In the genomic region with DNA sequence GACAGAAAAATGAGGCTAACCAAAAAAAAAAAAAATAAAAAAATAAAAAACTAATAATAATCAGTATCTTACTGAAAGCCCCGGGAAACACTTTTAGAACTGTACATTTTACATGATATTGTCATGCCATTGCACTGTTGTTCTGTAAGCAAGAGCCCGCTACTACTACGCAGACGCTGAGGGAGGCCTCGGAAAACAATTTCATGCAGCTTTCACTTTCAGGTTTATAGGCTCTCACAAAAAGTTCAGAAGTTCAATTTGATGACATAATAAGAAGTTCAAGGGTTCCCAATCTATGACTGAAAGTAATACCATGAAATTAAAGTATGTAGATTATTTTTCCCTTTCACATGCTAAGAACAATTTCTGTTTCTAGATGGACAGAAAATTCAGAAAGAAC, we compare ENCODE assay signal across 14 cellular contexts.
DNase-seq lines count a peak whose midpoint lies in the region; ATAC-seq and TF ChIP-seq lines count a peak whose summit lies in the region.
"Had no signal": no experiment of that assay in that cellular context is flagged by ENCODE, and none has a peak within 500 bp of the region (broad histone marks: within the 10 kb centered on the region; RNA-seq: fewer than 3 reads in every experiment).

No MANE protein-coding gene starts in this region.

- H4K20me1 ChIP-seq in GM23338 (replicated peaks; ENCODE audit: insufficient read depth), result no peaks in the 10 kb centered on the region

- peak overlapping the region; percentile 18 for H3K4me3 Mint-ChIP-seq in activated CD4-positive, alpha-beta T cell treated with anti-CD3 and anti-CD28 coated beads for 36 hours
- no peak overlapping the region for H3K4me3 Mint-ChIP-seq in GM23338
- peak overlapping the region; percentile 22 for H3K4me3 Mint-ChIP-seq in T-helper 1 cell treated with Interleukin-12 subunit alpha and Interleukin-12 subunit beta and Interleukin-4 antibody, amounts not matched to agents 30 μg/mL and 1 μg/mL, for 36 hours
- no peak overlapping the region for H3K4me3 Mint-ChIP-seq in stimulated activated naive B cell treated with anti-CD40 and anti-IgM and Interleukin-4, amounts not matched to agents 10 μg/mL and 1 μg/mL and 100 μg/mL, for 72 hours
- H3K4me3 Mint-ChIP-seq: neural crest cell had no signal

- no peaks in the 10 kb centered on the region for H3K27me3 ChIP-seq in GM23338 (ENCODE audit: insufficient read depth)
- H3K27me3 ChIP-seq: esophagus muscularis mucosa, SJSA1 had no signal

- peaks cover 5% of the 10 kb centered on the region; the same call in 1 of the 2 replicates for H3K9me2 ChIP-seq in GM23338 (ENCODE audit: insufficient read depth)

- H3K4me1 ChIP-seq in GM23338 (ENCODE audit: insufficient read depth) (no peaks in the 10 kb centered on the region; the same call in 1 of the 2 replicates), mucosa of descending colon (ENCODE audit: low read depth) (no peaks in the 10 kb centered on the region)
- H3K4me1 ChIP-seq: SJSA1 had no signal

- no peak overlapping the region for H3K4me2 ChIP-seq in GM23338

- no peaks in the 10 kb centered on the region for H3K79me2 ChIP-seq in GM23338 (replicated peaks; ENCODE audit: insufficient read depth)

- no peaks in the 10 kb centered on the region for H3F3A ChIP-seq in GM23338 (replicated peaks; ENCODE audit: low read depth)

- ATAC-seq in activated CD4-positive, alpha-beta T cell treated with anti-CD3 and anti-CD28 coated beads for 36 hours, result peak; percentile 49
- ATAC-seq in GM23338 (no peak), mucosa of descending colon (peak; percentile 54), GM21786 (IDR thresholded peaks at IDR 0.05; ENCODE audit: unreplicated experiment) (no peak)
- no peak for ATAC-seq in stimulated activated naive B cell treated with anti-CD40 and anti-IgM and Interleukin-4, amounts not matched to agents 10 μg/mL and 1 μg/mL and 100 μg/mL, for 72 hours (replicated peaks)

- no peak overlapping the region for H3K27ac ChIP-seq in GM23338 (ENCODE audit: low read depth)
- H3K27ac ChIP-seq: esophagus muscularis mucosa, SJSA1 had no signal

- peak overlapping the region; percentile 73; the same call in 1 of the 2 replicates for H2AFZ ChIP-seq in GM23338

- CTCF ChIA-PET in activated CD4-positive, alpha-beta T cell treated with anti-CD3 and anti-CD28 coated beads for 36 hours (lab: Charles Lee), result no interaction called here

- no peaks in the 10 kb centered on the region for H3K36me3 Mint-ChIP-seq in activated CD4-positive, alpha-beta T cell treated with anti-CD3 and anti-CD28 coated beads for 36 hours (ENCODE audit: low read depth)
- H3K36me3 Mint-ChIP-seq in GM23338 (ENCODE audit: low read depth), result no peaks in the 10 kb centered on the region
- H3K36me3 Mint-ChIP-seq in T-helper 1 cell treated with Interleukin-12 subunit alpha and Interleukin-12 subunit beta and Interleukin-4 antibody, amounts not matched to agents 30 μg/mL and 1 μg/mL, for 36 hours (ENCODE audit: low read depth), result no peaks in the 10 kb centered on the region
- no peaks in the 10 kb centered on the region for H3K36me3 Mint-ChIP-seq in stimulated activated naive B cell treated with anti-CD40 and anti-IgM and Interleukin-4, amounts not matched to agents 10 μg/mL and 1 μg/mL and 100 μg/mL, for 72 hours
- H3K36me3 Mint-ChIP-seq: brain had no signal

- POLR2A ChIA-PET in activated CD4-positive, alpha-beta T cell treated with anti-CD3 and anti-CD28 coated beads for 36 hours (lab: Charles Lee), result interaction anchor here (0.8 kb wide), 1 partner anchor 1955 kb away, joined by 3 read pairs; no protein-coding TSS in a partner anchor

- no peaks in the 10 kb centered on the region for H3K9me3 ChIP-seq in mucosa of descending colon
- H3K9me3 ChIP-seq: esophagus muscularis mucosa, SJSA1 had no signal

- H3K27ac Mint-ChIP-seq in activated CD4-positive, alpha-beta T cell treated with anti-CD3 and anti-CD28 coated beads for 36 hours, result no peak overlapping the region
- H3K27ac Mint-ChIP-seq in GM23338, result no peak overlapping the region
- H3K27ac Mint-ChIP-seq in T-helper 1 cell treated with Interleukin-12 subunit alpha and Interleukin-12 subunit beta and Interleukin-4 antibody, amounts not matched to agents 30 μg/mL and 1 μg/mL, for 36 hours, result peak overlapping the region; percentile 63
- H3K27ac Mint-ChIP-seq in stimulated activated naive B cell treated with anti-CD40 and anti-IgM and Interleukin-4, amounts not matched to agents 10 μg/mL and 1 μg/mL and 100 μg/mL, for 72 hours, result no peak overlapping the region

- no peaks in the 10 kb centered on the region for H3K9me3 Mint-ChIP-seq in activated CD4-positive, alpha-beta T cell treated with anti-CD3 and anti-CD28 coated beads for 36 hours (ENCODE audit: low read depth)
- H3K9me3 Mint-ChIP-seq in GM23338, result no peaks in the 10 kb centered on the region
- no peaks in the 10 kb centered on the region for H3K9me3 Mint-ChIP-seq in T-helper 1 cell treated with Interleukin-12 subunit alpha and Interleukin-12 subunit beta and Interleukin-4 antibody, amounts not matched to agents 30 μg/mL and 1 μg/mL, for 36 hours
- H3K9me3 Mint-ChIP-seq in stimulated activated naive B cell treated with anti-CD40 and anti-IgM and Interleukin-4, amounts not matched to agents 10 μg/mL and 1 μg/mL and 100 μg/mL, for 72 hours, result peaks cover 0 to 2% of the 10 kb centered on the region in 2 donors
- H3K9me3 Mint-ChIP-seq: brain had no signal

- no peaks in the 10 kb centered on the region for H3K36me3 ChIP-seq in GM23338 (ENCODE audit: insufficient read depth)
- H3K36me3 ChIP-seq in mucosa of descending colon (ENCODE audit: low read depth), result no peaks in the 10 kb centered on the region
- H3K36me3 ChIP-seq: esophagus muscularis mucosa, SJSA1 had no signal

- intact Hi-C loops in activated CD4-positive, alpha-beta T cell treated with anti-CD3 and anti-CD28 coated beads for 36 hours (cut with DNase I, micrococcal nuclease), result no loop called here
- intact Hi-C loops in mucosa of descending colon (cut with DNase I, micrococcal nuclease), result no loop called here

- no peaks in the 10 kb centered on the region for H3K27me3 Mint-ChIP-seq in activated CD4-positive, alpha-beta T cell treated with anti-CD3 and anti-CD28 coated beads for 36 hours
- H3K27me3 Mint-ChIP-seq in GM23338 (ENCODE audit: insufficient read depth, low read depth, poor library complexity), result no peaks in the 10 kb centered on the region
- H3K27me3 Mint-ChIP-seq in T-helper 1 cell treated with Interleukin-12 subunit alpha and Interleukin-12 subunit beta and Interleukin-4 antibody, amounts not matched to agents 30 μg/mL and 1 μg/mL, for 36 hours (ENCODE audit: low read depth), result no peaks in the 10 kb centered on the region
- no peaks in the 10 kb centered on the region for H3K27me3 Mint-ChIP-seq in stimulated activated naive B cell treated with anti-CD40 and anti-IgM and Interleukin-4, amounts not matched to agents 10 μg/mL and 1 μg/mL and 100 μg/mL, for 72 hours

- TF ChIP-seq CTCF in GM23338 (conservative IDR thresholded peaks at IDR 0.05; ENCODE audit: low read depth in 2 of 2) (no peak), mucosa of descending colon (IDR thresholded peaks at IDR 0.05) (no peak)

- H3K4me1 Mint-ChIP-seq in activated CD4-positive, alpha-beta T cell treated with anti-CD3 and anti-CD28 coated beads for 36 hours, result peaks cover 8% of the 10 kb centered on the region
- peaks cover 9% of the 10 kb centered on the region; the same call in 1 of the 3 replicates for H3K4me1 Mint-ChIP-seq in GM23338
- peaks cover 11% of the 10 kb centered on the region for H3K4me1 Mint-ChIP-seq in T-helper 1 cell treated with Interleukin-12 subunit alpha and Interleukin-12 subunit beta and Interleukin-4 antibody, amounts not matched to agents 30 μg/mL and 1 μg/mL, for 36 hours (ENCODE audit: low read depth)
- no peaks in the 10 kb centered on the region for H3K4me1 Mint-ChIP-seq in stimulated activated naive B cell treated with anti-CD40 and anti-IgM and Interleukin-4, amounts not matched to agents 10 μg/mL and 1 μg/mL and 100 μg/mL, for 72 hours

- H3K4me3 ChIP-seq in GM23338 (no peak overlapping the region), mucosa of descending colon (no peak overlapping the region)
- H3K4me3 ChIP-seq: esophagus muscularis mucosa, SJSA1 had no signal

- peak; percentile 10 for DNase-seq in activated CD4-positive, alpha-beta T cell treated with anti-CD3 and anti-CD28 coated beads for 36 hours
- DNase-seq in activated CD4-positive, alpha-beta T cell treated with anti-CD3 and anti-CD28 coated beads, Interleukin-2, amount 50 U/mL, for 1 hour, result no peak
- DNase-seq in GM23338 (ENCODE audit: low spot score) (no peak), mucosa of descending colon (peak in 1 of 3 donors; percentile 5), NOMO-1 treated with dmso at 0.1 percent for 144 hours (lab: John Stamatoyannopoulos, UW; ENCODE audit: unreplicated experiment) (no peak)
- no peak for DNase-seq in stimulated activated naive B cell treated with anti-CD40 and anti-IgM and Interleukin-4, amounts not matched to agents 10 μg/mL and 1 μg/mL and 100 μg/mL, for 72 hours
- DNase-seq: DMS53, NCI-H345 had no signal

TF ChIP-seq in GM23338, 12 proteins besides CTCF, POLR2A, EP300 and RAD21 (continues in another document):
- TF ChIP-seq ZNF331 (CRISPR knock-in tag; IDR thresholded peaks at IDR 0.05; ENCODE audit: low read depth) (no peak), NANOG (IDR thresholded peaks at IDR 0.05; ENCODE audit: borderline replicate concordance) (no peak)

Comparison
In these comparisons a context has a peak if more than half of its experiments do, and no peak if none do; other contexts are left out.
1. ATAC-seq: peak in activated CD4-positive, alpha-beta T cell treated with anti-CD3 and anti-CD28 coated beads for 36 hours (single experiment) and mucosa of descending colon (single experiment); none in GM23338 (single experiment), stimulated activated naive B cell treated with anti-CD40 and anti-IgM and Interleukin-4, amounts not matched to agents 10 μg/mL and 1 μg/mL and 100 μg/mL, for 72 hours (0 of 2) and GM21786 (single experiment).
2. H3K4me3 Mint-ChIP-seq: peak in activated CD4-positive, alpha-beta T cell treated with anti-CD3 and anti-CD28 coated beads for 36 hours (single experiment) and T-helper 1 cell treated with Interleukin-12 subunit alpha and Interleukin-12 subunit beta and Interleukin-4 antibody, amounts not matched to agents 30 μg/mL and 1 μg/mL, for 36 hours (single experiment); none in GM23338 (single experiment) and stimulated activated naive B cell treated with anti-CD40 and anti-IgM and Interleukin-4, amounts not matched to agents 10 μg/mL and 1 μg/mL and 100 μg/mL, for 72 hours (0 of 2).